Comparison of ENCODE assay signal across 28 cellular contexts in genomic region chr12:111785651-111786050, GRCh38. TPM values are rescaled to one million over a fixed set of nuclear protein-coding genes. Genes with fewer than 3 reads are reported as not detected.
A peak's percentile ranks its signal among the peaks of the same experiment; 100 is the strongest.
DNase-seq lines count a peak whose midpoint lies in the region; ATAC-seq, FAIRE-seq and TF ChIP-seq lines count a peak whose summit lies in the region.
"Had no signal": no experiment of that assay in that cellular context is flagged by ENCODE, and none has a peak within 500 bp of the region (broad histone marks: within the 10 kb centered on the region; RNA-seq: fewer than 3 reads in every experiment).

No MANE protein-coding gene starts in this region.

- no peak for TF ChIP-seq POLR2A in HepG2 (IDR thresholded peaks at IDR 0.05; ENCODE audit: insufficient read depth in 1 of 2, low read depth in 2 of 2, low read length in 2 of 2)

- CTCF ChIA-PET in HepG2 (lab: Yijun Ruan, JAX; ENCODE audit: low intra/inter-chr PET ratio, low total read pairs), result no interaction called here

- 56% methylated on average over 2 of the region's 2 CpGs for WGBS in liver
- 90% methylated on average over 2 of the region's 2 CpGs for WGBS in HepG2 (ENCODE audit: low lambda C conversion rate)

- no peak for FAIRE-seq in HepG2 (lab: Jason Lieb, UNC)
- FAIRE-seq in frontal cortex (lab: Jason Lieb, UNC), result no peak
- FAIRE-seq: K562 had no signal

- no peak overlapping the region for H3K4me3 ChIP-seq in liver (ENCODE audit: low read depth in 1 of 3, low read length in 3 of 3)
- no peak overlapping the region for H3K4me3 ChIP-seq in HepG2 (replicated peaks in 1 of 3; ENCODE audit: insufficient read depth in 1 of 3, low read depth in 2 of 3, low read length in 3 of 3)
- no peak overlapping the region for H3K4me3 ChIP-seq in astrocyte of the spinal cord (ENCODE audit: low read depth, low read length)
- H3K4me3 ChIP-seq: K562, neural progenitor cell, thyroid gland had no signal

- peaks cover 2% of the 10 kb centered on the region for H3K79me2 ChIP-seq in HepG2 (ENCODE audit: insufficient read depth, low read length)

- H3K9ac ChIP-seq in liver (ENCODE audit: low read depth in 1 of 2, low read length in 2 of 2) (no peak overlapping the region), HepG2 (ENCODE audit: insufficient read depth, low read depth, low read length) (no peak overlapping the region)
- H3K9ac ChIP-seq: neural progenitor cell had no signal

- H3K9me3 ChIP-seq in liver (ENCODE audit: control insufficient read depth in 4 of 4, low read length in 3 of 4) (no peaks in the 10 kb centered on the region), HepG2 (ENCODE audit: low read length) (no peaks in the 10 kb centered on the region)
- H3K9me3 ChIP-seq: thyroid gland had no signal

- TF ChIP-seq EP300 in HepG2 (IDR thresholded peaks at IDR 0.05; ENCODE audit: low read depth in 2 of 2, low read length in 2 of 2) (no peak), HepG2 (CRISPR knock-in tag; IDR thresholded peaks at IDR 0.05; ENCODE audit: borderline replicate concordance) (no peak)

- H3K27ac ChIP-seq in liver (ENCODE audit: low read depth in 1 of 2, low read length in 2 of 2) (peak overlapping the region; percentile 71 to 75), HepG2 (ENCODE audit: extremely low read length, insufficient read depth, low read length) (no peak overlapping the region)
- H3K27ac ChIP-seq: neural progenitor cell, thyroid gland had no signal

- ATAC-seq in HepG2 (no peak), GM19395 (IDR thresholded peaks at IDR 0.05; ENCODE audit: unreplicated experiment) (no peak)
- ATAC-seq: activated CD8-positive, alpha-beta T cell treated with anti-CD3 and anti-CD28 coated beads for 36 hours; activated T-helper 17 cell treated with anti-CD3 and anti-CD28 coated beads, Interleukin-2, amount 50 U/mL, for 72 hours; CD8-positive, alpha-beta T cell; K562 had no signal

- no TSS peak for BruUV-seq in HepG2 (replicated peaks; lab: Mats Ljungman, UMichigan)

- H3K36me3 ChIP-seq in liver (ENCODE audit: control insufficient read depth in 4 of 4, insufficient read depth in 3 of 4, low read depth in 1 of 4, low read length in 3 of 4) (peaks cover 8 to 45% (median 32%) of the 10 kb centered on the region in 4 donors), HepG2 (replicated peaks in 1 of 2; ENCODE audit: control insufficient read depth in 1 of 2, insufficient read depth in 2 of 2, low read length in 2 of 2) (peaks cover 30 to 62% of the 10 kb centered on the region in 2 experiments; a peak in 4 of 5 replicates)

- DNase-seq in HepG2 (ENCODE audit: low spot score), result no peak
- DNase-seq in astrocyte of the spinal cord (ENCODE audit: low read depth, low spot score), result peak; percentile 16
- DNase-seq in iris pigment epithelial cell (ENCODE audit: low read depth), result peak; percentile 55
- DNase-seq in frontal cortex (ENCODE audit: low spot score in 2 of 2), result no peak
- no peak for DNase-seq in DMS79 treated with DMSO at 0.1 percent for 48 hours (lab: John Stamatoyannopoulos, UW)
- no peak for DNase-seq in stimulated activated CD8-positive, alpha-beta memory T cell treated with anti-CD3 and anti-CD28 coated beads, Interleukin-4, amount 100 ng/mL, for 48 hours
- DNase-seq: 8988T; activated CD4-positive, alpha-beta T cell treated with anti-CD3 and anti-CD28 coated beads for 1 hour; activated CD8-positive, alpha-beta T cell treated with anti-CD3 and anti-CD28 coated beads for 36 hours; aorta; CD8-positive, alpha-beta T cell; cerebellar nuclear complex; DMS 273 treated with DMSO at 0.1 percent for 48 hours; H7; head of caudate nucleus; MM.1S; NCI-H1417; NCI-H2081 treated with DMSO at 0.1 percent for 48 hours; NCI-H345; NCI-H748 treated with DMSO at 0.1 percent for 48 hours; stimulated activated CD4-positive, alpha-beta T cell treated with anti-CD3 and anti-CD28 coated beads, Interleukin-15, amount 100 ng/mL, for 24 hours; stimulated activated naive CD4-positive, alpha-beta T cell treated with Interleukin-2 at 50 U/mL for 16 hours; thyroid gland had no signal

- in situ Hi-C loops in HepG2 (cut with HindIII; ENCODE audit: extremely low pct_ligation_motif_present, low pct_unique_long_range_greater_than_20kb) (no loop called here), astrocyte of the spinal cord (cut with HindIII; ENCODE audit: low sequenced_read_pairs) (no loop called here)

- TF ChIP-seq RAD21 in liver (IDR thresholded peaks at IDR 0.05) (no peak), HepG2 (CRISPR knock-in tag; IDR thresholded peaks at IDR 0.05) (no peak)

- no peak overlapping the region for H3K4me2 ChIP-seq in HepG2 (ENCODE audit: low read depth, low read length)
- H3K4me2 ChIP-seq: neural progenitor cell had no signal

- peaks cover 2% of the 10 kb centered on the region; the same call in 1 of the 2 replicates for H4K20me1 ChIP-seq in HepG2 (ENCODE audit: insufficient read depth, low read length)

- no peak for TF ChIP-seq CTCF in liver (IDR thresholded peaks at IDR 0.05; ENCODE audit: low read depth, low read length, missing input control)
- no peak for TF ChIP-seq CTCF in HepG2 (CRISPR knock-in tag; IDR thresholded peaks at IDR 0.05)
- TF ChIP-seq CTCF in astrocyte of the spinal cord (IDR thresholded peaks at IDR 0.05; ENCODE audit: low read depth, low read length), result no peak

- no peak overlapping the region for H2AFZ ChIP-seq in HepG2 (ENCODE audit: low read length)
- H2AFZ ChIP-seq: neural progenitor cell had no signal

- POLR2A ChIA-PET in HepG2 (lab: Yijun Ruan, JAX), result interaction anchor here (1.4 kb wide), 1 partner anchor 11 kb away, joined by 4 read pairs; no protein-coding TSS in a partner anchor

- H3K4me1 ChIP-seq in liver (ENCODE audit: control insufficient read depth in 4 of 4, insufficient read depth in 4 of 4, low read length in 3 of 4), result peaks cover 3 to 81% (median 70%) of the 10 kb centered on the region in 4 donors
- H3K4me1 ChIP-seq in HepG2 (ENCODE audit: insufficient read depth, low read length), result peaks cover 25% of the 10 kb centered on the region
- H3K4me1 ChIP-seq: neural progenitor cell, thyroid gland had no signal

- intact Hi-C loops in HepG2 (cut with micrococcal nuclease; ENCODE audit: unreplicated experiment), result no loop called here

- H3K27me3 ChIP-seq in liver (ENCODE audit: control insufficient read depth in 4 of 4, insufficient read depth in 4 of 4, low read length in 3 of 4) (no peaks in the 10 kb centered on the region), HepG2 (ENCODE audit: control insufficient read depth in 1 of 2, insufficient read depth in 2 of 2, low read length in 2 of 2) (no peaks in the 10 kb centered on the region)
- H3K27me3 ChIP-seq: neural progenitor cell, thyroid gland had no signal

RNA-seq across cellular contexts. Expression of gene ALDH2, which starts 18.9 kb away (rescaled TPM):
- total RNA-seq in liver (100 to 1,000 TPM in 1 of 2 donors, 10 to 100 TPM in 1; 93.1 to 333 TPM), HepG2 (2016; rRNA removed; fragmentation: Illumina TruSeq; extraction: Trizol) (72.8 and 103 TPM in 2 replicates), frontal cortex (24.1 TPM)
- polyA plus RNA-seq in liver (100 to 1,000 TPM; 813 to 849 TPM), HepG2 (2011; rRNA removed) (67.8 and 78.8 TPM in 2 replicates)
- total RNA-seq in HepG2 (2016; cell fraction: cytosol; rRNA removed; fragmentation: Illumina TruSeq; extraction: Trizol; ENCODE audit: low read depth), result 8.4 and 10.0 TPM in 2 replicates
- 66.6 and 111 TPM in 2 replicates for total RNA-seq in HepG2 (2016; cell fraction: insoluble cytoplasmic fraction; rRNA removed; fragmentation: Illumina TruSeq; extraction: Trizol)
- total RNA-seq in HepG2 (2016; cell fraction: membrane; rRNA removed; fragmentation: Illumina TruSeq; extraction: Trizol), result 21.1 and 23.4 TPM in 2 replicates
- 30.1 and 34.3 TPM in 2 replicates for total RNA-seq in HepG2 (2016; cell fraction: nucleus; rRNA removed; fragmentation: Illumina TruSeq; extraction: Trizol)
- polyA plus RNA-seq in HepG2 (2011; cell fraction: cytosol; rRNA removed), result 60.0 and 72.7 TPM in 2 replicates
- 56.8 and 58.9 TPM in 2 replicates for polyA plus RNA-seq in HepG2 (2011; cell fraction: nucleus; rRNA removed)
- 46.9 and 67.0 TPM in 2 replicates for polyA plus RNA-seq in HepG2 (2012)
- 21.3 and 21.9 TPM in 2 replicates for polyA plus RNA-seq in HepG2 (2016; cell fraction: cytosol; fragmentation: Illumina TruSeq; extraction: Trizol; ENCODE audit: low read depth)
- 133 and 139 TPM in 2 replicates for polyA plus RNA-seq in HepG2 (2016; cell fraction: insoluble cytoplasmic fraction; fragmentation: Illumina TruSeq; extraction: Trizol; ENCODE audit: low read depth)
- 31.6 and 34.9 TPM in 2 replicates for polyA plus RNA-seq in HepG2 (2016; cell fraction: membrane; fragmentation: Illumina TruSeq; extraction: Trizol; ENCODE audit: low read depth)
- 105 and 114 TPM in 2 replicates for polyA plus RNA-seq in HepG2 (2016; cell fraction: nucleus; fragmentation: Illumina TruSeq; extraction: Trizol; ENCODE audit: insufficient read depth, low read depth)
- polyA minus RNA-seq in HepG2 (2011; rRNA and poly(A)+ RNA removed; ENCODE audit: low replicate concordance), result 3.8 and 84.5 TPM in 2 replicates
- polyA minus RNA-seq in HepG2 (2011; cell fraction: cytosol; rRNA and poly(A)+ RNA removed), result 39.2 and 47.6 TPM in 2 replicates
- 13.9 and 14.5 TPM in 2 replicates for polyA minus RNA-seq in HepG2 (2011; cell fraction: nucleus; rRNA and poly(A)+ RNA removed)

RNA-seq across cellular contexts. Expression of gene MAPKAPK5, which starts 56.4 kb away (rescaled TPM):
- total RNA-seq in liver (10 to 100 TPM; 11.0 to 26.3 TPM), HepG2 (2016; rRNA removed; fragmentation: Illumina TruSeq; extraction: Trizol) (47.5 and 58.2 TPM in 2 replicates), frontal cortex (37.9 TPM)
- polyA plus RNA-seq in liver (10 to 100 TPM; 10.9 to 14.1 TPM), HepG2 (2011; rRNA removed) (36.7 and 43.2 TPM in 2 replicates)
- total RNA-seq in HepG2 (2016; cell fraction: cytosol; rRNA removed; fragmentation: Illumina TruSeq; extraction: Trizol; ENCODE audit: low read depth), result 39.2 and 39.5 TPM in 2 replicates
- total RNA-seq in HepG2 (2016; cell fraction: insoluble cytoplasmic fraction; rRNA removed; fragmentation: Illumina TruSeq; extraction: Trizol), result 47.8 and 57.4 TPM in 2 replicates
- total RNA-seq in HepG2 (2016; cell fraction: membrane; rRNA removed; fragmentation: Illumina TruSeq; extraction: Trizol), result 77.5 and 77.8 TPM in 2 replicates
- 54.2 and 63.6 TPM in 2 replicates for total RNA-seq in HepG2 (2016; cell fraction: nucleus; rRNA removed; fragmentation: Illumina TruSeq; extraction: Trizol)
- polyA plus RNA-seq in HepG2 (2011; cell fraction: cytosol; rRNA removed), result 32.6 TPM in 2 replicates
- polyA plus RNA-seq in HepG2 (2011; cell fraction: nucleus; rRNA removed), result 51.8 and 52.3 TPM in 2 replicates
- 27.7 and 31.8 TPM in 2 replicates for polyA plus RNA-seq in HepG2 (2012)
- 34.7 and 39.7 TPM in 2 replicates for polyA plus RNA-seq in HepG2 (2016; cell fraction: cytosol; fragmentation: Illumina TruSeq; extraction: Trizol; ENCODE audit: low read depth)
- polyA plus RNA-seq in HepG2 (2016; cell fraction: insoluble cytoplasmic fraction; fragmentation: Illumina TruSeq; extraction: Trizol; ENCODE audit: low read depth), result 46.1 and 53.0 TPM in 2 replicates
- polyA plus RNA-seq in HepG2 (2016; cell fraction: membrane; fragmentation: Illumina TruSeq; extraction: Trizol; ENCODE audit: low read depth), result 54.7 and 59.5 TPM in 2 replicates
- 84.3 and 88.6 TPM in 2 replicates for polyA plus RNA-seq in HepG2 (2016; cell fraction: nucleus; fragmentation: Illumina TruSeq; extraction: Trizol; ENCODE audit: insufficient read depth, low read depth)
- polyA minus RNA-seq in HepG2 (2011; rRNA and poly(A)+ RNA removed; ENCODE audit: low replicate concordance), result 27.6 and 41.1 TPM in 2 replicates
- 11.3 and 19.1 TPM in 2 replicates for polyA minus RNA-seq in HepG2 (2011; cell fraction: cytosol; rRNA and poly(A)+ RNA removed)
- polyA minus RNA-seq in HepG2 (2011; cell fraction: nucleus; rRNA and poly(A)+ RNA removed), result 51.0 and 69.4 TPM in 2 replicates

Comparison
In these comparisons a context has a peak if more than half of its experiments do, and no peak if none do; other contexts are left out.
1. DNase-seq: peak in astrocyte of the spinal cord (single experiment) and iris pigment epithelial cell (single experiment); none in HepG2 (single experiment), frontal cortex (0 of 2), DMS79 treated with DMSO at 0.1 percent for 48 hours (single experiment) and stimulated activated CD8-positive, alpha-beta memory T cell treated with anti-CD3 and anti-CD28 coated beads, Interleukin-4, amount 100 ng/mL, for 48 hours (single experiment).